20 cellular contexts compared by ENCODE assay signal in the genomic region with DNA sequence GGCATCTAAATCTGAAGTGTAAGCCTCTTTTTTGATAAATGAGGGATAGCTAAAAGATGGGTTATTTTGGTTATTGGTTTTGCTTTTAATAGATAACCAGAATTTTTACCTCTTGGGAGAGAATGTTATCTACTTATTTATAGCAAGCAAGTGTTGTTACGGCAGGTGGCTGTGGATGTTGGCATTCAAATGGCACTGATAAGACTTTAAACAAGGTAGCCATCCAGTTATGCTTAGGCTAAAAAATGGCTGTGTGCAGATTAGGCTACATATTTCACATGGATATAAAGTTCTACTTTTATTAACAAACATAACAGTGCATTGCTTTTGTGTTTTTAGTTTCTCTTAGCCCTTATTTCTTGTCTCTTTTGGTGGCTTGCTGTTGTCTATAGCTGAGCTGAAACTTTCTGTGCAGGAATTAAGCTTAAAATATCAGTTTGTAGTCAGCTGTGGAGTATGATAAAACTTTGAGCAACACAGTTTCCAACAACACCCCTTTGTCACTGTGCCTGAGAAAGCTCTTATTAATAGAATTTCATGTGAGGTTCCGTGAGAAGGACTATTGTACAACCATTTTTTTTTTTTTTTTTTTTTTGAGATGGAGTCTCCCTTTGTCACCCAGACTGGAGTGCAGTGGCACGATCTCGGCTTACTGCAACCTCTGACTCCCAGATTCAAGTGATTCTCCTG. TPM values are rescaled to one million over a fixed set of nuclear protein-coding genes. Genes with fewer than 3 reads are reported as not detected.
A peak's percentile ranks its signal among the peaks of the same experiment; 100 is the strongest.
DNase-seq lines count a peak whose midpoint lies in the region; ATAC-seq, FAIRE-seq and TF ChIP-seq lines count a peak whose summit lies in the region.
"Had no signal": no experiment of that assay in that cellular context is flagged by ENCODE, and none has a peak within 500 bp of the region (broad histone marks: within the 10 kb centered on the region; RNA-seq: fewer than 3 reads in every experiment).

No MANE protein-coding gene starts in this region.

- H3K27me3 ChIP-seq in right atrium auricular region (no peaks in the 10 kb centered on the region), H1 (replicated peaks in 1 of 4; ENCODE audit: control insufficient read depth in 3 of 4, extremely low read depth in 1 of 4, insufficient read depth in 3 of 4, low read length in 3 of 4) (no peaks in the 10 kb centered on the region), aorta (ENCODE audit: control insufficient read depth in 1 of 2, insufficient read depth in 2 of 2, low read length in 1 of 2) (no peaks in the 10 kb centered on the region)
- H3K27me3 ChIP-seq in CD4-positive, alpha-beta T cell (ENCODE audit: control insufficient read depth, insufficient read depth, low read length): no peaks in the 10 kb centered on the region

- H3K4ac ChIP-seq in H1 (replicated peaks; ENCODE audit: insufficient read length, low read depth, low read length): no peak overlapping the region

- TF ChIP-seq CTCF in right atrium auricular region (IDR thresholded peaks at IDR 0.05) (no peak), H1 (IDR thresholded peaks at IDR 0.05; ENCODE audit: control extremely low read depth in 1 of 3, insufficient read depth in 1 of 3, low read depth in 1 of 3, low read length in 3 of 3) (no peak), progenitor cell of endocrine pancreas (IDR thresholded peaks at IDR 0.05; ENCODE audit: unreplicated experiment) (no peak)
- no peak for TF ChIP-seq CTCF in CD4-positive, alpha-beta T cell (IDR thresholded peaks at IDR 0.05)

- no peak overlapping the region for H4K5ac ChIP-seq in H1 (ENCODE audit: insufficient read length, low read depth, low read length)

- peaks cover 72% of the 10 kb centered on the region for H3K4me1 Mint-ChIP-seq in progenitor cell of endocrine pancreas (ENCODE audit: low read depth)
- H3K4me1 Mint-ChIP-seq in natural killer cell treated with Interleukin-12 subunit alpha and Interleukin-12 subunit beta and Interleukin-15 and Interleukin-18, amount 100 ng/mL, for 72 hours (ENCODE audit: low read depth in 2 of 2): no peaks in the 10 kb centered on the region
- peaks cover 31% of the 10 kb centered on the region for H3K4me1 Mint-ChIP-seq in CD4-positive, alpha-beta T cell (ENCODE audit: low read depth)

- peaks cover 4% of the 10 kb centered on the region for H3K9me3 Mint-ChIP-seq in progenitor cell of endocrine pancreas (ENCODE audit: low read depth)
- no peaks in the 10 kb centered on the region for H3K9me3 Mint-ChIP-seq in natural killer cell treated with Interleukin-12 subunit alpha and Interleukin-12 subunit beta and Interleukin-15 and Interleukin-18, amount 100 ng/mL, for 72 hours
- no peaks in the 10 kb centered on the region for H3K9me3 Mint-ChIP-seq in CD4-positive, alpha-beta T cell
- H3K9me3 Mint-ChIP-seq: CD4-positive, alpha-beta memory T cell; HFFc6 had no signal

- H3K4me3 Mint-ChIP-seq in progenitor cell of endocrine pancreas (ENCODE audit: low read depth): no peak overlapping the region
- H3K4me3 Mint-ChIP-seq in natural killer cell treated with Interleukin-12 subunit alpha and Interleukin-12 subunit beta and Interleukin-15 and Interleukin-18, amount 100 ng/mL, for 72 hours: no peak overlapping the region
- no peak overlapping the region for H3K4me3 Mint-ChIP-seq in CD4-positive, alpha-beta T cell
- H3K4me3 Mint-ChIP-seq: CD4-positive, alpha-beta memory T cell; HFFc6 had no signal

- no peak overlapping the region for H3K18ac ChIP-seq in H1 (ENCODE audit: extremely low read depth, low read length)

- intact Hi-C loops in left ventricle myocardium superior (cut with micrococcal nuclease) (no loop called here), aorta (cut with DNase I) (no loop called here)
- intact Hi-C loops in CD4-positive, alpha-beta T cell (cut with DNase I, micrococcal nuclease): no loop called here

- peak overlapping the region; percentile 73 for H3K27ac Mint-ChIP-seq in progenitor cell of endocrine pancreas
- H3K27ac Mint-ChIP-seq in natural killer cell treated with Interleukin-12 subunit alpha and Interleukin-12 subunit beta and Interleukin-15 and Interleukin-18, amount 100 ng/mL, for 72 hours: no peak overlapping the region
- H3K27ac Mint-ChIP-seq in CD4-positive, alpha-beta T cell: no peak overlapping the region
- H3K27ac Mint-ChIP-seq: HFFc6 had no signal

- no peaks in the 10 kb centered on the region for H3K27me3 Mint-ChIP-seq in progenitor cell of endocrine pancreas
- peaks cover 4 to 23% of the 10 kb centered on the region in 2 donors for H3K27me3 Mint-ChIP-seq in natural killer cell treated with Interleukin-12 subunit alpha and Interleukin-12 subunit beta and Interleukin-15 and Interleukin-18, amount 100 ng/mL, for 72 hours
- H3K27me3 Mint-ChIP-seq in CD4-positive, alpha-beta T cell: no peaks in the 10 kb centered on the region

- ATAC-seq in left ventricle myocardium superior (peak; percentile 9), aorta (ENCODE audit: low FRiP score) (peak; percentile 16), HG03457 (IDR thresholded peaks at IDR 0.05; ENCODE audit: unreplicated experiment) (no peak)
- ATAC-seq in natural killer cell treated with Interleukin-12 subunit alpha and Interleukin-12 subunit beta and Interleukin-15 and Interleukin-18, amount 100 ng/mL, for 72 hours: no peak
- ATAC-seq in CD4-positive, alpha-beta T cell (ENCODE audit: poor library complexity): no peak
- ATAC-seq: HepG2 had no signal

- POLR2A ChIA-PET in H1 (lab: Charles Lee; ENCODE audit: partially characterized antibody): interaction anchor here (0.5 kb wide), 1 partner anchor 118 kb away, joined by 3 read pairs; no protein-coding TSS in a partner anchor
- POLR2A ChIA-PET in CD4-positive, alpha-beta T cell (lab: Charles Lee): no interaction called here

- no peak overlapping the region for H2BK15ac ChIP-seq in H1 (ENCODE audit: low read length)

- H3K23ac ChIP-seq in H1 (ENCODE audit: insufficient read length): peak overlapping the region; percentile 20

- H3K36me3 ChIP-seq in right atrium auricular region: no peaks in the 10 kb centered on the region
- H3K36me3 ChIP-seq in H1 (ENCODE audit: control insufficient read depth in 2 of 4, insufficient read depth in 4 of 4, low read length in 3 of 4): no peaks in the 10 kb centered on the region; a peak in 1 of 8 replicates
- no peaks in the 10 kb centered on the region for H3K36me3 ChIP-seq in aorta (ENCODE audit: control insufficient read depth in 1 of 2, insufficient read depth in 2 of 2, low read length in 1 of 2)

- DNase-seq in left ventricle myocardium superior (no peak), right atrium auricular region (ENCODE audit: low spot score) (no peak), H1 (ENCODE audit: low read depth in 1 of 2, low spot score in 2 of 2) (no peak), progenitor cell of endocrine pancreas (ENCODE audit: low spot score, unreplicated experiment) (no peak), aorta (no peak)
- DNase-seq in natural killer cell treated with Interleukin-12 subunit alpha and Interleukin-12 subunit beta and Interleukin-15 and Interleukin-18, amount 100 ng/mL, for 72 hours (ENCODE audit: low spot score): no peak
- DNase-seq in CD4-positive, alpha-beta T cell: no peak
- DNase-seq: ACHN; C1 segment of cervical spinal cord; CD4-positive, alpha-beta memory T cell; DMS153; DND-41; GF-D8; HCEC 1CT; HFFc6 had no signal

- H4K91ac ChIP-seq in H1 (replicated peaks; ENCODE audit: insufficient read length, low read length): no peak overlapping the region

- H2BK120ac ChIP-seq in H1 (replicated peaks; ENCODE audit: low read depth, low read length): no peak overlapping the region

- H3K4me3 ChIP-seq in right atrium auricular region: no peak overlapping the region
- H3K4me3 ChIP-seq in H1 (ENCODE audit: extremely low read depth in 1 of 4, insufficient read depth in 2 of 4, low read depth in 3 of 4, low read length in 4 of 4): no peak overlapping the region
- H3K4me3 ChIP-seq in aorta (ENCODE audit: low read length in 2 of 2): peak overlapping the region; percentile 18 to 26

- H3K79me1 ChIP-seq in H1 (ENCODE audit: low read depth, low read length): peaks cover 6% of the 10 kb centered on the region; the same call in 1 of the 2 replicates

- H3K14ac ChIP-seq in H1 (ENCODE audit: insufficient read length): no peak overlapping the region

- TF ChIP-seq EP300 in H1 (IDR thresholded peaks at IDR 0.05; ENCODE audit: borderline replicate concordance in 1 of 2, low read depth in 2 of 2, low read length in 2 of 2): no peak

- H3K9ac ChIP-seq in H1 (replicated peaks in 1 of 4; ENCODE audit: extremely low read depth in 1 of 4, low read depth in 3 of 4, low read length in 3 of 4): no peak overlapping the region

- FAIRE-seq in H1 (lab: Jason Lieb, UNC): no peak
- FAIRE-seq: D721Med, GM19239, HepG2, HTR-8/SVneo had no signal

- no peak for TF ChIP-seq RAD21 in H1 (IDR thresholded peaks at IDR 0.05 in 1 of 2, conservative IDR thresholded peaks at IDR 0.05 in 1 of 2; ENCODE audit: low read depth in 2 of 2, low read length in 2 of 2)

- H3K27ac ChIP-seq in right atrium auricular region (peak overlapping the region in 1 of 2 donors; percentile 53), H1 (ENCODE audit: low read depth, low read length) (no peak overlapping the region), aorta (ENCODE audit: low read depth in 1 of 2, low read length in 2 of 2) (peak overlapping the region; percentile 36 to 82)
- no peak overlapping the region for H3K27ac ChIP-seq in CD4-positive, alpha-beta T cell (ENCODE audit: low read depth, low read length)

- H3K56ac ChIP-seq in H1 (replicated peaks; ENCODE audit: insufficient read length, low read depth, low read length): no peak overlapping the region

- H2AFZ ChIP-seq in H1 (ENCODE audit: low read length): no peak overlapping the region

- no peak for TF ChIP-seq POLR2A in H1 (IDR thresholded peaks at IDR 0.05; ENCODE audit: control extremely low read depth in 1 of 2, low read depth in 2 of 2, low read length in 2 of 2)

- H2BK12ac ChIP-seq in H1 (ENCODE audit: low read depth, low read length): no peak overlapping the region

- H4K20me1 ChIP-seq in H1 (replicated peaks in 1 of 2; ENCODE audit: control insufficient read depth in 1 of 2, insufficient read depth in 2 of 2, low read length in 2 of 2): peaks cover 0 to 4% of the 10 kb centered on the region in 2 experiments

- H3K4me1 ChIP-seq in right atrium auricular region (peaks cover 0 to 17% of the 10 kb centered on the region in 2 donors), H1 (replicated peaks in 1 of 4; ENCODE audit: control insufficient read depth in 3 of 4, insufficient read depth in 4 of 4, low read length in 3 of 4) (peaks cover 0 to 8% (median 7%) of the 10 kb centered on the region in 4 experiments; a peak in 5 of 7 replicates), aorta (ENCODE audit: control insufficient read depth in 1 of 2, insufficient read depth in 2 of 2, low read length in 2 of 2) (peaks cover 7 to 15% of the 10 kb centered on the region in 2 donors)

- 92% methylated on average over 4 of the region's 4 CpGs; no CpG with 5 or more reads in 1 of the 2 experiments for WGBS in H1 (ENCODE audit: extremely low coverage in 1 of 2, insufficient coverage in 1 of 2, insufficient read length in 1 of 2, insufficient replicate concordance in 2 of 2, low coverage in 1 of 2, low lambda C conversion rate in 2 of 2, missing lambda C conversion rate in 1 of 2), 2 experiments
- WGBS in aorta, 2 donors: 4 to 5% methylated on average over 4 of the region's 4 CpGs

- CTCF ChIA-PET in H1 (lab: Charles Lee; ENCODE audit: partially characterized antibody): interaction anchor here (0.6 kb wide), 2 partner anchors 12 to 326 kb away, joined by 3 read pairs; no protein-coding TSS in a partner anchor
- CTCF ChIA-PET in CD4-positive, alpha-beta T cell (lab: Charles Lee): interaction anchor here (0.6 kb wide), 1 partner anchor 669 kb away, joined by 4 read pairs; no protein-coding TSS in a partner anchor

- no peaks in the 10 kb centered on the region for H3K9me3 ChIP-seq in right atrium auricular region
- H3K9me3 ChIP-seq in H1 (ENCODE audit: insufficient read depth in 2 of 2, low read depth in 1 of 2, low read length in 1 of 2): no peaks in the 10 kb centered on the region
- H3K9me3 ChIP-seq in aorta (ENCODE audit: control insufficient read depth, low read length): no peaks in the 10 kb centered on the region
- H3K9me3 ChIP-seq in CD4-positive, alpha-beta T cell (ENCODE audit: control insufficient read depth, low read length): no peaks in the 10 kb centered on the region

- no peak overlapping the region for H3K4me2 ChIP-seq in H1 (ENCODE audit: insufficient read depth in 1 of 2, low read depth in 2 of 2, low read length in 2 of 2)

- H3K79me2 ChIP-seq in H1 (ENCODE audit: control insufficient read depth in 1 of 2, insufficient read depth in 2 of 2, low read length in 2 of 2): peaks cover 0 to 86% of the 10 kb centered on the region in 2 experiments; a peak in 2 of 4 replicates

- no peaks in the 10 kb centered on the region; the same call in 1 of the 2 replicates for H3K23me2 ChIP-seq in H1 (ENCODE audit: low read depth, low read length)

- H3K36me3 Mint-ChIP-seq in progenitor cell of endocrine pancreas (ENCODE audit: insufficient read depth): peaks cover 6% of the 10 kb centered on the region
- no peaks in the 10 kb centered on the region for H3K36me3 Mint-ChIP-seq in natural killer cell treated with Interleukin-12 subunit alpha and Interleukin-12 subunit beta and Interleukin-15 and Interleukin-18, amount 100 ng/mL, for 72 hours
- no peaks in the 10 kb centered on the region for H3K36me3 Mint-ChIP-seq in CD4-positive, alpha-beta T cell (ENCODE audit: low read depth)
- H3K36me3 Mint-ChIP-seq: CD4-positive, alpha-beta memory T cell had no signal

- H4K8ac ChIP-seq in H1 (ENCODE audit: extremely low read depth, insufficient read depth, low read length): no peak overlapping the region

- no peak overlapping the region for H2BK5ac ChIP-seq in H1 (ENCODE audit: low read depth, low read length)

- H2BK20ac ChIP-seq in H1 (ENCODE audit: low read length): no peak overlapping the region

- no peak overlapping the region for H2AK5ac ChIP-seq in H1 (ENCODE audit: low read depth, low read length)

RNA-seq across cellular contexts. Expression of gene CARMIL1, which starts 28.8 kb away (rescaled TPM):
- total RNA-seq in left ventricle myocardium superior: 4.7 TPM
- total RNA-seq in right atrium auricular region: 10 to 100 TPM in 1 of 2 donors, 1 to 10 TPM in 1; 7.9 to 29.4 TPM
- 39.0 and 40.4 TPM in 2 replicates for total RNA-seq in H1 (2021; fragmentation: NEBNext Ultra II Directional; extraction: Animal tissue kit (Norgen Biotek cat#: 25700))
- polyA plus RNA-seq in H1 (2011; rRNA removed): 10.7 and 20.3 TPM in 2 replicates
- polyA plus RNA-seq in H1 (2011; cell fraction: cytosol; rRNA removed): 16.5 TPM
- 9.9 TPM for polyA plus RNA-seq in H1 (2011; cell fraction: nucleus; rRNA removed)
- polyA plus RNA-seq in H1 (2012, experiment 1 of 2): 19.1 to 39.0 TPM (median 24.0 TPM) in 4 replicates
- polyA plus RNA-seq in H1 (2012, experiment 2 of 2): 4.7 TPM
- 22.8 TPM for polyA plus RNA-seq in H1 (2013, experiment 1 of 2)
- polyA plus RNA-seq in H1 (2013, experiment 2 of 2): 22.6 TPM
- 25.0 and 40.8 TPM in 2 replicates for polyA minus RNA-seq in H1 (2011; rRNA and poly(A)+ RNA removed)
- polyA minus RNA-seq in H1 (2011; cell fraction: cytosol; rRNA and poly(A)+ RNA removed): 23.8 TPM
- polyA minus RNA-seq in H1 (2011; cell fraction: nucleus; rRNA and poly(A)+ RNA removed): 34.7 TPM
- 75.9 and 86.3 TPM in 2 replicates for total RNA-seq in progenitor cell of endocrine pancreas
- 10 to 100 TPM; 32.2 to 33.9 TPM for total RNA-seq in aorta
- 10 to 100 TPM; 22.3 to 30.9 TPM for polyA plus RNA-seq in aorta
- total RNA-seq in natural killer cell treated with Interleukin-12 subunit alpha and Interleukin-12 subunit beta and Interleukin-15 and Interleukin-18, amount 100 ng/mL, for 72 hours: under 1 TPM; 0.56 to 0.76 TPM
- 1 to 10 TPM; 3.9 to 4.7 TPM for total RNA-seq in CD4-positive, alpha-beta T cell

Comparison
In these comparisons a context has a peak if more than half of its experiments do, and no peak if none do; other contexts are left out.
1. ATAC-seq: peak in left ventricle myocardium superior (single experiment) and aorta (single experiment); none in natural killer cell treated with Interleukin-12 subunit alpha and Interleukin-12 subunit beta and Interleukin-15 and Interleukin-18, amount 100 ng/mL, for 72 hours (0 of 2), HG03457 (single experiment) and CD4-positive, alpha-beta T cell (single experiment).
2. H3K27ac ChIP-seq: peak in aorta (2 of 2); none in H1 (single experiment) and CD4-positive, alpha-beta T cell (single experiment).
3. H3K4me3 ChIP-seq: peak in aorta (2 of 2); none in right atrium auricular region (0 of 2) and H1 (0 of 4).